Comparison of ENCODE assay signal across 8 cellular contexts in the genomic region with DNA sequence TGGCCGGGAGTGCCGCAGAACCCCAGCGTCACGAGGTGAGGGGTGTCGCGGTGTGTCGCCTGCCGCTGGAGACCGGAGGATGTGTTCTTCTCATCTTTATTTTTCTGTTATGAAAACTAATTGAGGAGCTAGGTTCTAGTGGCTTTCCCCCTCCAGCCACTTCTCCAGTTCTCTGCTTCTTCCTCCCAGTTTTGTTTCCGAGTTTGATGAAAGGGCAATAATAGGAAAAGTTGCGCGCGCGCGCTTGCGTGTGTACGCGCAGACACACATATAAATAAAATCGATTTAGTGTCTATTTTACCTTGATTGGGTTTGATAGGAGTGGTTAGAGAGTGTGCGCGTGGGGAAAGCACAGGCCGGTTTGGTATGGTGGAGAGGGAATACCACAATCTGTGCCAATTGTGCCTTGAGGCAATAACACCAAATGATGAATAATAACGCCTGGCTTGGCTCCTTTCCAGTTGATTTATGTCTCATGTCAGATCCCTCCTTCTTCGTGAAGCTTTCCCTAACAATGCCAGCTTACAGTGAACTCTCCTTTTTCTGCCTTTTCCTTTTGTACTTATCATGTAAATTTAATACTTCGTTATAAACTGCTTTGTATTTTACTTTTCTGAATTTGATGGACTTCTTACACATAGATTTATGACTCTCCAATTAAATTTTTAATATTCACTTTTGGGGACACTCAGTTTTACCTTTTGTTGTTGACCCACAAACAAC. TPM values are rescaled to one million over a fixed set of nuclear protein-coding genes. Genes with fewer than 3 reads are reported as not detected.
DNase-seq lines count a peak whose midpoint lies in the region; ATAC-seq and TF ChIP-seq lines count a peak whose summit lies in the region.

No MANE protein-coding gene starts in this region.

- H3K4me3 Mint-ChIP-seq in MCF 10A (ENCODE audit: unreplicated experiment), result peak overlapping the region; percentile 79

- POLR2A ChIA-PET in MCF 10A (lab: Yijun Ruan, JAX), result interaction anchor here (0.5 to 11.7 kb wide), 43 partner anchors 11 to 762 kb away, joined by 3 to 157 read pairs (median 5); partner anchors contain the start of genes CCNL1, LEKR1 and SSR3

- no peaks in the 10 kb centered on the region for H3K27me3 Mint-ChIP-seq in MCF 10A (ENCODE audit: insufficient read depth, unreplicated experiment)

- peak overlapping the region; percentile 85 for H3K4me3 ChIP-seq in MG63
- H3K4me3 ChIP-seq in kidney epithelial cell (ENCODE audit: low read depth, low read length), result peak overlapping the region; percentile 90

- peaks cover 58% of the 10 kb centered on the region for H3K36me3 Mint-ChIP-seq in MCF 10A (ENCODE audit: insufficient read depth, unreplicated experiment)

- H3K4me1 Mint-ChIP-seq in MCF 10A (ENCODE audit: insufficient read depth, unreplicated experiment), result peaks cover 32% of the 10 kb centered on the region

- H3K9me3 Mint-ChIP-seq in MCF 10A (ENCODE audit: unreplicated experiment), result no peaks in the 10 kb centered on the region

- H3K27ac Mint-ChIP-seq in MCF 10A (ENCODE audit: low read depth, unreplicated experiment), result peak overlapping the region; percentile 89

- ATAC-seq in GM19467 (IDR thresholded peaks at IDR 0.05; ENCODE audit: unreplicated experiment) (no peak), GM19324 (IDR thresholded peaks at IDR 0.05; ENCODE audit: low FRiP score, unreplicated experiment) (no peak)

- H3K27me3 ChIP-seq in MG63 (no peaks in the 10 kb centered on the region), kidney epithelial cell (ENCODE audit: control insufficient read depth, insufficient read depth, low read length) (no peaks in the 10 kb centered on the region)

- peak; percentile 91 for DNase-seq in EH (ENCODE audit: low read depth)
- DNase-seq in MG63, result peak; percentile 72
- DNase-seq in SW480 (ENCODE audit: low spot score), result peak; percentile 81
- DNase-seq in MCF 10A (ENCODE audit: unreplicated experiment), result peak; percentile 98
- peak; percentile 48 for DNase-seq in kidney epithelial cell (ENCODE audit: low read depth)
- peak; percentile 57 for DNase-seq in stimulated activated CD4-positive, alpha-beta T cell treated with anti-CD3 and anti-CD28 coated beads, Interleukin-4, amount 100 ng/mL, for 24 hours

- intact Hi-C loops in MCF 10A (cut with micrococcal nuclease), result loop anchor here (1.0 to 5.0 kb wide), 3 partner anchors 141 to 525 kb away; no protein-coding TSS in a partner anchor

- BruUV-seq in MCF 10A (replicated peaks; lab: Mats Ljungman, UMichigan), result TSS peak; percentile 69

- H3K9me3 ChIP-seq in MG63, result no peaks in the 10 kb centered on the region

- peaks cover 38% of the 10 kb centered on the region for H3K36me3 ChIP-seq in MG63
- H3K36me3 ChIP-seq in kidney epithelial cell (ENCODE audit: control insufficient read depth, insufficient read depth, low read length), result no peaks in the 10 kb centered on the region

- CTCF ChIA-PET in MCF 10A (lab: Yijun Ruan, JAX), result interaction anchor here (0.6 to 12.5 kb wide), 14 partner anchors 10 to 947 kb away, joined by 3 to 184 read pairs (median 4); partner anchors contain the start of gene SSR3

- TF ChIP-seq CTCF in MCF 10A (IDR thresholded peaks at IDR 0.05; ENCODE audit: unreplicated experiment), result no peak
- no peak for TF ChIP-seq CTCF in kidney epithelial cell (IDR thresholded peaks at IDR 0.05; ENCODE audit: insufficient read depth, low read length, poor library complexity, severe bottlenecking)

RNA-seq across cellular contexts. Expression of gene TIPARP, which starts 1.5 kb away (rescaled TPM):
- total RNA-seq in MG63 (2014; rRNA removed; shearing (Covaris generic); ENCODE audit: low replicate concordance), result 46.1 and 74.7 TPM in 2 replicates
- total RNA-seq in MCF 10A (2022) (41.6 and 50.0 TPM in 2 replicates), kidney epithelial cell (19.8 and 26.2 TPM in 2 replicates)

Comparison
In these comparisons a context has a peak if more than half of its experiments do, and no peak if none do; other contexts are left out.
1. DNase-seq: peak in every context shown above with its lines; median percentile 98 in MCF 10A; 91 in EH; 81 in SW480; 72 in MG63; 57 in stimulated activated CD4-positive, alpha-beta T cell treated with anti-CD3 and anti-CD28 coated beads, Interleukin-4, amount 100 ng/mL, for 24 hours; 48 in kidney epithelial cell.